In genomic region chr6:153131037-153131981, GRCh38 we compare ENCODE assay signal across 1 cellular context.
TF ChIP-seq lines count a peak whose summit lies in the region.

Gene RGS17, minus strand, starts transcription at chr6:153131282. Its CDS starts 87,264 bp downstream, at chr6:153044018.

TF ChIP-seq in HEK293, 187 proteins besides CTCF, POLR2A, EP300 and RAD21 (continued from another document):
- TF ChIP-seq, protein P1, sequence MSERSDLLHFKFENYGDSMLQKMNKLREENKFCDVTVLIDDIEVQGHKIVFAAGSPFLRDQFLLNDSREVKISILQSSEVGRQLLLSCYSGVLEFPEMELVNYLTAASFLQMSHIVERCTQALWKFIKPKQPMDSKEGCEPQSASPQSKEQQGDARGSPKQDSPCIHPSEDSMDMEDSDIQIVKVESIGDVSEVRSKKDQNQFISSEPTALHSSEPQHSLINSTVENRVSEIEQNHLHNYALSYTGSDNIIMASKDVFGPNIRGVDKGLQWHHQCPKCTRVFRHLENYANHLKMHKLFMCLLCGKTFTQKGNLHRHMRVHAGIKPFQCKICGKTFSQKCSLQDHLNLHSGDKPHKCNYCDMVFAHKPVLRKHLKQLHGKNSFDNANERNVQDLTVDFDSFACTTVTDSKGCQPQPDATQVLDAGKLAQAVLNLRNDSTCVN (tag by site-specific recombination; optimal IDR thresholded peaks at IDR 0.05), result peak; percentile 59
- TF ChIP-seq ZNF561 (tag by site-specific recombination; IDR thresholded peaks at IDR 0.05; ENCODE audit: borderline replicate concordance), result peak; percentile 39; the same call in 1 of the 2 replicates
- no peak for TF ChIP-seq ZNF302 (tag by site-specific recombination; IDR thresholded peaks at IDR 0.05; ENCODE audit: low read depth)
- TF ChIP-seq ZNF341 (tag by site-specific recombination; IDR thresholded peaks at IDR 0.05; ENCODE audit: low read depth), result 0 out of 2 replicates have a peak, but pooled peaks have one; percentile 9
- TF ChIP-seq KLF9 (tag by site-specific recombination; IDR thresholded peaks at IDR 0.05; ENCODE audit: low read depth), result peak; percentile 29; the same call in 1 of the 2 replicates
